Comparison of ENCODE assay signal across 8 cellular contexts in the genomic region with DNA sequence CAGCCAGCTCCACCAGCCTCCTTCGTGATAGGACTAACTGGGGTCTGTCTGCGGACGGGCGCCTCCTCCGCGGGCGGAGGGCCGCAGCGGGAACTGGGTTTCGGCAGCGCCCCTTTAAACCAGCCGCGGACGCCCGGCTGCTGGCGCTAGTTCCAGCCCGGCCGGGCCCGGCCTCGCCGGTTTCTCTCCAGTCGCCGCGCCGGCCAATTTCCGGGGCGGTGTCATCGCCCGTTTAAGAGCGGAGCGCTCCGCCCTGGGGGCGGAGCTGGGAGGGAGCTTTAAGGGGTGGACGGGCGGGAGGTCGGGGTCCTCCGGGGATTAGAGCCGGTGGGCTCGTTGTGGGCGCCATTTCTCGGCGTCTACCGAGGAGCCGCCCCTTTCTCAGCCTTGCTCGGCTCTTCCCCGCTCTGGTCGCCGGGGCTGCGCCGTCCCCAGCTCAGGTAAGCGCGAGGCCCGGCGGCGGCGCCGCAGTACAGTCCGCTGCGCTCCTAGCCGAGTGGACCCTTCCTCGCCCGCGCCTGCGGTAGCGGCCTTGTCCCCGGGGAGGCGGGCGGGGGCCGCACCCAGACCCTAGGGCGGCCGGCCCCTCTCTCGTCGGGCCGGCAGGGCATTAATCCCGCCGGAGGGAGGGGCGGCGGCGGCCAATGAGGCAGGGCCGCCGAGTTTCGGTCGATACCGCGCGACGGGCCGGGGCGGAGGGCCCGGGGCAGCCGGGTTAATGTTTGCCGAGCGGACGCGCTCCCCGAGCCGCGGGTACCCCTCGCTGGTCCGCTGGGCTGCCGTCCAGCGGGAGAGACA. TPM values are rescaled to one million over a fixed set of nuclear protein-coding genes. Genes with fewer than 3 reads are reported as not detected.
A peak's percentile ranks its signal among the peaks of the same experiment; 100 is the strongest.
DNase-seq lines count a peak whose midpoint lies in the region; TF ChIP-seq lines count a peak whose summit lies in the region.

A gene (plus strand): TSS at position 307 of the 798 bp plus-strand sequence. CDS start 6,008 bp downstream, outside the sequence.

- H3K9ac ChIP-seq in neuronal stem cell (ENCODE audit: low read depth, low read length, poor library complexity) (peak within 1 kb of the TSS; percentile 86), subcutaneous abdominal adipose tissue (ENCODE audit: low read length in 5 of 5) (peak within 1 kb of the TSS in 4 of 5 donors; percentile 74 to 91 (median 85))

- no peak within 1 kb of the TSS for H4K8ac ChIP-seq in neuronal stem cell (ENCODE audit: low read depth, low read length)

- peaks cover 5% of the 10 kb centered on the region in 2 donors for H3K4me1 ChIP-seq in neuronal stem cell (ENCODE audit: control insufficient read depth in 2 of 2, insufficient read depth in 1 of 2, low read depth in 1 of 2, low read length in 2 of 2)
- H3K4me1 ChIP-seq in subcutaneous abdominal adipose tissue (ENCODE audit: control insufficient read depth in 5 of 5, insufficient read depth in 5 of 5, low read length in 5 of 5) = peaks cover 0 to 22% (median 18%) of the 10 kb centered on the region in 5 donors

- peak within 1 kb of the TSS; percentile 61 for H2BK120ac ChIP-seq in neuronal stem cell (ENCODE audit: low read depth, low read length)

- peak within 1 kb of the TSS; percentile 82 for H3K23ac ChIP-seq in neuronal stem cell (ENCODE audit: low read depth, low read length, poor library complexity)

- peaks cover 2% of the 10 kb centered on the region for H3K79me1 ChIP-seq in neuronal stem cell (ENCODE audit: low read depth, low read length)

- H2AK5ac ChIP-seq in neuronal stem cell (ENCODE audit: low read depth, low read length) = no peak within 1 kb of the TSS

- H3K18ac ChIP-seq in neuronal stem cell (ENCODE audit: low read length) = peak within 1 kb of the TSS; percentile 100

- H3K4ac ChIP-seq in neuronal stem cell (ENCODE audit: low read length) = no peak within 1 kb of the TSS

- peak within 1 kb of the TSS; percentile 47 for H3K4me2 ChIP-seq in neuronal stem cell (ENCODE audit: insufficient read depth, low read length, poor library complexity, severe bottlenecking)

- H2BK15ac ChIP-seq in neuronal stem cell (ENCODE audit: low read length) = peak within 1 kb of the TSS; percentile 81

- H3K4me3 ChIP-seq in neuronal stem cell (ENCODE audit: low read length in 2 of 2) (peak within 1 kb of the TSS; percentile 92 to 100), subcutaneous abdominal adipose tissue (ENCODE audit: low read depth in 1 of 5, low read length in 5 of 5) (peak within 1 kb of the TSS; percentile 72 to 88 (median 77))

- DNase-seq in EL = peak; percentile 93
- peak; percentile 67 for DNase-seq in H4 (ENCODE audit: low spot score)
- peak; percentile 92 for DNase-seq in LoVo (ENCODE audit: low spot score)
- DNase-seq in activated gamma-delta T cell treated with Interleukin-2 at 50 U/mL for 16 hours = peak; percentile 76
- DNase-seq in foreskin melanocyte = peak; percentile 87
- DNase-seq in neuronal stem cell (ENCODE audit: low spot score) = peak; percentile 96

- no peak within 1 kb of the TSS for H4K91ac ChIP-seq in neuronal stem cell (ENCODE audit: low read depth, low read length, poor library complexity)

- peak within 1 kb of the TSS; percentile 84 for H2BK12ac ChIP-seq in neuronal stem cell (ENCODE audit: low read length)

- H2AFZ ChIP-seq in neuronal stem cell (ENCODE audit: low read length) = peak within 1 kb of the TSS; percentile 97

- peak within 1 kb of the TSS; percentile 97 for H2BK5ac ChIP-seq in neuronal stem cell (ENCODE audit: low read length)

- peaks cover 0 to 6% of the 10 kb centered on the region in 2 donors for H3K9me3 ChIP-seq in neuronal stem cell (replicated peaks in 1 of 2; ENCODE audit: control insufficient read depth in 2 of 2, insufficient read depth in 1 of 2, low read depth in 1 of 2, low read length in 2 of 2)
- H3K9me3 ChIP-seq in subcutaneous abdominal adipose tissue (ENCODE audit: control insufficient read depth in 5 of 5, low read length in 5 of 5) = no peaks in the 10 kb centered on the region

- H3K27ac ChIP-seq in neuronal stem cell (replicated peaks; ENCODE audit: low read length) = peak within 1 kb of the TSS; percentile 95
- H3K27ac ChIP-seq in subcutaneous abdominal adipose tissue (ENCODE audit: low read depth, low read length) = peak within 1 kb of the TSS; percentile 27

- H3K14ac ChIP-seq in neuronal stem cell (ENCODE audit: low read length) = peak within 1 kb of the TSS; percentile 82

- H3K36me3 ChIP-seq in neuronal stem cell (replicated peaks in 1 of 2; ENCODE audit: control insufficient read depth in 2 of 2, insufficient read depth in 2 of 2, low read length in 2 of 2) (no peaks in the 10 kb centered on the region), subcutaneous abdominal adipose tissue (ENCODE audit: control insufficient read depth in 5 of 5, insufficient read depth in 5 of 5, low read length in 5 of 5) (no peaks in the 10 kb centered on the region)

- WGBS in neuronal stem cell (ENCODE audit: extremely low coverage in 2 of 2, insufficient read length in 2 of 2, insufficient replicate concordance in 1 of 2), 2 donors = no CpG with 5 or more reads among the region's 102 CpGs

- peak; percentile 72 for TF ChIP-seq POLR2A in Raji (IDR thresholded peaks at IDR 0.05; ENCODE audit: insufficient read depth, low read depth, low read length)

- H3K27me3 ChIP-seq in neuronal stem cell (ENCODE audit: control insufficient read depth in 3 of 3, insufficient read depth in 3 of 3, low read depth in 1 of 3, low read length in 3 of 3) = no peaks in the 10 kb centered on the region
- no peaks in the 10 kb centered on the region for H3K27me3 ChIP-seq in subcutaneous abdominal adipose tissue (ENCODE audit: control insufficient read depth in 5 of 5, insufficient read depth in 4 of 5, low read length in 5 of 5)

RNA-seq across cellular contexts. Expression of the gene that starts here (rescaled TPM):
- total RNA-seq in H4 (2014; rRNA removed; shearing (Covaris generic)) = 3.5 and 6.6 TPM in 2 replicates
- 32.1 TPM for polyA plus RNA-seq in neuronal stem cell (2013, experiment 1 of 2)
- 32.7 TPM for polyA plus RNA-seq in neuronal stem cell (2013, experiment 2 of 2)

Comparison
In these comparisons a context has a peak if more than half of its experiments do, and no peak if none do; other contexts are left out.
1. Peak in every context shown above with its lines: DNase-seq, H3K4me3 ChIP-seq and H3K27ac ChIP-seq.